In genomic region chr10:6053303-6053702, GRCh38 we compare ENCODE assay signal across 16 cellular contexts. TPM values are rescaled to one million over a fixed set of nuclear protein-coding genes. Genes with fewer than 3 reads are reported as not detected.
DNase-seq lines count a peak whose midpoint lies in the region; TF ChIP-seq lines count a peak whose summit lies in the region.
"Had no signal": no experiment of that assay in that cellular context is flagged by ENCODE, and none has a peak within 500 bp of the region (broad histone marks: within the 10 kb centered on the region; RNA-seq: fewer than 3 reads in every experiment).

No MANE protein-coding gene starts in this region.

- H3K36me3 Mint-ChIP-seq in activated naive CD4-positive, alpha-beta T cell treated with anti-CD3 and anti-CD28 coated beads for 36 hours (ENCODE audit: low read depth): peaks cover 84% of the 10 kb centered on the region
- H3K36me3 Mint-ChIP-seq: type B pancreatic cell had no signal

- H3K4me3 ChIP-seq in OCI-LY7 (ENCODE audit: low read depth, low read length, poor library complexity, severe bottlenecking) (peak overlapping the region; percentile 47), dorsolateral prefrontal cortex (no peak overlapping the region), stomach (no peak overlapping the region)
- H3K4me3 ChIP-seq: smooth muscle cell had no signal

- intact Hi-C loops in activated naive CD4-positive, alpha-beta T cell treated with anti-CD3 and anti-CD28 coated beads for 36 hours (cut with micrococcal nuclease): loop anchor here (1.0 to 10.0 kb wide), 8 partner anchors 149 to 1211 kb away; partner anchors contain the start of gene PFKFB3
- intact Hi-C loops in OCI-LY7 (cut with micrococcal nuclease; ENCODE audit: unreplicated experiment): loop anchor here (5.0 to 10.0 kb wide), 2 partner anchors 211 to 469 kb away; no protein-coding TSS in a partner anchor
- intact Hi-C loops in dorsolateral prefrontal cortex (cut with DNase I): no loop called here
- intact Hi-C loops in stomach (cut with DNase I; ENCODE audit: low total_unique reads): no loop called here

- peak overlapping the region; percentile 65; the same call in 1 of the 2 replicates for H2AFZ ChIP-seq in OCI-LY7 (ENCODE audit: low read length)

- no peaks in the 10 kb centered on the region for H3K9me2 ChIP-seq in OCI-LY7 (ENCODE audit: insufficient read depth, low read length)

- H3K4me1 ChIP-seq in OCI-LY7 (ENCODE audit: insufficient read depth, low read length, poor library complexity, severe bottlenecking) (peaks cover 95% of the 10 kb centered on the region), stomach (peaks cover 4 to 44% (median 39%) of the 10 kb centered on the region in 4 donors)

- H3K27ac ChIP-seq in OCI-LY7 (ENCODE audit: low read depth, low read length, poor library complexity, severe bottlenecking): peak overlapping the region; percentile 94
- H3K27ac ChIP-seq in dorsolateral prefrontal cortex: peak overlapping the region in 35 of 59 donors; percentile 4 to 82 (median 40)
- peak overlapping the region in 4 of 5 donors; percentile 23 to 82 (median 48) for H3K27ac ChIP-seq in stomach

- H3K79me2 ChIP-seq in OCI-LY7 (ENCODE audit: insufficient read depth, low read depth, low read length): peaks cover 25% of the 10 kb centered on the region; the same call in 1 of the 2 replicates

- no TSS peak for BruUV-seq in OCI-LY7 (replicated peaks; lab: Mats Ljungman, UMichigan)

- peak overlapping the region; percentile 98 for H3K27ac Mint-ChIP-seq in activated naive CD4-positive, alpha-beta T cell treated with anti-CD3 and anti-CD28 coated beads for 36 hours
- H3K27ac Mint-ChIP-seq: type B pancreatic cell had no signal

- POLR2A ChIA-PET in OCI-LY7 (lab: Charles Lee): interaction anchor here (0.6 to 7.2 kb wide), 3 partner anchors 10 to 17 kb away, joined by 4 to 110 read pairs (median 4); no protein-coding TSS in a partner anchor

- 71 to 85% (median 84%) methylated on average over 4 of the region's 4 CpGs for WGBS in stomach, 5 donors

- DNase-seq in activated naive CD4-positive, alpha-beta T cell treated with anti-CD3 and anti-CD28 coated beads for 36 hours: no peak
- no peak for DNase-seq in activated naive CD4-positive, alpha-beta T cell treated with anti-CD3 and anti-CD28 coated beads, Interleukin-2, amount 50 U/mL, for 16 hours
- DNase-seq in OCI-LY7 (ENCODE audit: low spot score) (no peak), dorsolateral prefrontal cortex (no peak), stomach (no peak), SHP77 treated with DMSO at 0.1 percent for 48 hours (lab: John Stamatoyannopoulos, UW) (no peak), anterior cingulate cortex (lab: John Stamatoyannopoulos, UW) (no peak), NCI-H524 treated with DMSO at 0.1 percent for 48 hours (lab: John Stamatoyannopoulos, UW) (no peak)
- DNase-seq: amniotic stem cell, cortex of kidney, DMS79 treated with DMSO at 0.1 percent for 48 hours, IMR-90, NCI-H1417, NCI-H345 had no signal

- peaks cover 9% of the 10 kb centered on the region; the same call in 1 of the 2 replicates for H3K36me3 ChIP-seq in OCI-LY7 (ENCODE audit: insufficient read depth, low read length)
- no peaks in the 10 kb centered on the region for H3K36me3 ChIP-seq in stomach

- TF ChIP-seq CTCF in OCI-LY7 (conservative IDR thresholded peaks at IDR 0.05; ENCODE audit: low read length) (no peak), dorsolateral prefrontal cortex (IDR thresholded peaks at IDR 0.05 in 54 of 56, conservative IDR thresholded peaks at IDR 0.05 in 2 of 56; ENCODE audit: low read depth in 1 of 56, partially characterized antibody in 56 of 56) (no peak), stomach (IDR thresholded peaks at IDR 0.05) (no peak)

- H3K4me3 Mint-ChIP-seq in activated naive CD4-positive, alpha-beta T cell treated with anti-CD3 and anti-CD28 coated beads for 36 hours: peak overlapping the region; percentile 80
- H3K4me3 Mint-ChIP-seq: type B pancreatic cell had no signal

- CTCF ChIA-PET in activated naive CD4-positive, alpha-beta T cell treated with anti-CD3 and anti-CD28 coated beads for 36 hours (lab: Charles Lee): interaction anchor here (0.7 to 2.2 kb wide), 6 partner anchors 13 to 165 kb away, joined by 3 to 24 read pairs (median 4); no protein-coding TSS in a partner anchor
- CTCF ChIA-PET in OCI-LY7 (lab: Charles Lee; ENCODE audit: unreplicated experiment): interaction anchor here (1.1 to 1.4 kb wide), 3 partner anchors 9 to 35 kb away, joined by 3 to 5 read pairs (median 4); partner anchors contain the start of gene IL2RA

- H3K27me3 Mint-ChIP-seq in activated naive CD4-positive, alpha-beta T cell treated with anti-CD3 and anti-CD28 coated beads for 36 hours (ENCODE audit: low read depth): no peaks in the 10 kb centered on the region

- TF ChIP-seq EP300 in stomach (IDR thresholded peaks at IDR 0.05): no peak

- H3K27me3 ChIP-seq in dorsolateral prefrontal cortex (no peaks in the 10 kb centered on the region), stomach (no peaks in the 10 kb centered on the region)

- H3K4me2 ChIP-seq in OCI-LY7 (ENCODE audit: low read length): peak overlapping the region; percentile 81
- H3K4me2 ChIP-seq: smooth muscle cell had no signal

- H3K4me1 Mint-ChIP-seq in activated naive CD4-positive, alpha-beta T cell treated with anti-CD3 and anti-CD28 coated beads for 36 hours (ENCODE audit: low read depth): peaks cover 88% of the 10 kb centered on the region

- TF ChIP-seq POLR2A in stomach (IDR thresholded peaks at IDR 0.05): no peak

- no peaks in the 10 kb centered on the region for H3K9me3 Mint-ChIP-seq in activated naive CD4-positive, alpha-beta T cell treated with anti-CD3 and anti-CD28 coated beads for 36 hours
- H3K9me3 Mint-ChIP-seq: type B pancreatic cell had no signal

- no peaks in the 10 kb centered on the region for H4K20me1 ChIP-seq in OCI-LY7 (ENCODE audit: insufficient read depth, low read length)

- H3K9me3 ChIP-seq in OCI-LY7 (ENCODE audit: low read length) (no peaks in the 10 kb centered on the region), stomach (no peaks in the 10 kb centered on the region)

RNA-seq across cellular contexts. Expression of gene IL2RA, which starts 8.9 kb away (rescaled TPM):
- total RNA-seq in activated naive CD4-positive, alpha-beta T cell treated with anti-CD3 and anti-CD28 coated beads for 36 hours: 100 to 1,000 TPM; 443 to 471 TPM
- total RNA-seq in OCI-LY7 (2014; rRNA removed; shearing (Covaris generic)): 24.0 and 24.3 TPM in 2 replicates
- total RNA-seq in OCI-LY7 (2022): 22.3 and 27.5 TPM in 2 replicates
- total RNA-seq in dorsolateral prefrontal cortex: under 1 TPM in 7 of 120 experiments, not detected in 113; 0.19 to 0.83 (median 0.68) TPM
- total RNA-seq in stomach: 1 to 10 TPM in 2 of 5 donors, under 1 TPM in 1, not detected in 2; 0.45 to 2.3 (median 1.5) TPM
- 1 to 10 TPM in 1 of 3 donors, under 1 TPM in 2; 0.46 to 1.3 (median 0.60) TPM for polyA plus RNA-seq in stomach
- total RNA-seq: IMR-90, smooth muscle cell had no signal
- polyA plus RNA-seq: IMR-90, smooth muscle cell had no signal

RNA-seq across cellular contexts. Expression of gene RBM17, which starts 35.5 kb away (rescaled TPM):
- total RNA-seq in activated naive CD4-positive, alpha-beta T cell treated with anti-CD3 and anti-CD28 coated beads for 36 hours: 100 to 1,000 TPM; 157 to 162 TPM
- total RNA-seq in OCI-LY7 (2014; rRNA removed; shearing (Covaris generic)): 103 and 152 TPM in 2 replicates
- total RNA-seq in OCI-LY7 (2022) (248 and 266 TPM in 2 replicates), dorsolateral prefrontal cortex (100 to 1,000 TPM in 44 of 120 experiments, 10 to 100 TPM in 76; 67.3 to 155 (median 95.4) TPM), stomach (100 to 1,000 TPM in 3 of 5 donors, 10 to 100 TPM in 2; 71.0 to 168 (median 105) TPM)
- polyA plus RNA-seq in stomach: 10 to 100 TPM; 41.4 to 58.5 (median 50.9) TPM

Comparison
In these comparisons a context has a peak if more than half of its experiments do, and no peak if none do; other contexts are left out.
1. H3K27ac ChIP-seq: peak in every context shown above with its lines; median percentile 94 in OCI-LY7; 48 in stomach; 40 in dorsolateral prefrontal cortex.
2. RNA of gene IL2RA, which starts 8.9 kb away (total RNA-seq): 443 to 471 TPM in activated naive CD4-positive, alpha-beta T cell treated with anti-CD3 and anti-CD28 coated beads for 36 hours; 22.3 to 27.5 TPM in OCI-LY7, 0.45 to 2.3 TPM in stomach and 0.19 to 0.83 TPM in dorsolateral prefrontal cortex; every median in the first group is over 10 times any median in the second.
3. intact Hi-C loops: an anchor here in activated naive CD4-positive, alpha-beta T cell treated with anti-CD3 and anti-CD28 coated beads for 36 hours (1.0 to 10.0 kb wide) and OCI-LY7 (5.0 to 10.0 kb wide); none called in dorsolateral prefrontal cortex and stomach.